Comparison of ENCODE assay signal across 13 cellular contexts in the genomic region with DNA sequence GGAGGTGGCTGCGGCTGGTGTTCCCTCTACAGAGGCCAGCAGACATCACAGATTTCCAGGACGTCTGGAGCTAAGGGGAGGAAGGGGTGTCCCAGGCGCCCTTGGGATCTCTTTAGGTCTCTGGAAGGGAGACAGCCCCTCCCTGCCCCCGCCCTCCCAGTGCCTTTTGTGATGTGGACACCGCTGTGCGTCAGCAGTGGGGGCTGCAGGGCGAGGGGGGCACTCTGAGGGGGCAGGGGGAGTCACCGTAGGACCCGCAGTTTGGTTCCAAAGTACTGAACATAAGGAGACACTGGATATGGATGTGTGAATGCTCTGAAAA.
"Had no signal": no experiment of that assay in that cellular context is flagged by ENCODE, and none has a peak within 500 bp of the region (broad histone marks: within the 10 kb centered on the region; RNA-seq: fewer than 3 reads in every experiment).

No MANE protein-coding gene starts in this region.

- H3K4me3 Mint-ChIP-seq: activated CD8-positive, alpha-beta T cell treated with anti-CD3 and anti-CD28 coated beads for 36 hours; activated naive CD8-positive, alpha-beta T cell treated with anti-CD3 and anti-CD28 coated beads, Interleukin-2, amount 10 ng/mL, durations not matched to agents 7 days and 5 days; activated T-cell treated with anti-CD3 and anti-CD28 coated beads, Interleukin-2, amount 50 U/mL, for 72 hours; mesothelial cell of epicardium had no signal

- ATAC-seq: activated CD8-positive, alpha-beta T cell treated with anti-CD3 and anti-CD28 coated beads for 36 hours; activated T-cell treated with anti-CD3 and anti-CD28 coated beads, Interleukin-2, amount 50 U/mL, for 72 hours; gastrocnemius medialis; heart right ventricle had no signal

- H3K9me3 Mint-ChIP-seq: activated CD8-positive, alpha-beta T cell treated with anti-CD3 and anti-CD28 coated beads for 36 hours; activated T-cell treated with anti-CD3 and anti-CD28 coated beads, Interleukin-2, amount 50 U/mL, for 72 hours; mesothelial cell of epicardium had no signal

- H3K27ac ChIP-seq: breast epithelium, gastrocnemius medialis, heart right ventricle, stomach, thoracic aorta, uterus had no signal

- DNase-seq: activated CD8-positive, alpha-beta T cell treated with anti-CD3 and anti-CD28 coated beads for 36 hours; activated gamma-delta T cell treated with Interleukin-2 at 50 U/mL for 16 hours; activated naive CD8-positive, alpha-beta T cell treated with anti-CD3 and anti-CD28 coated beads, Interleukin-2, amount 10 ng/mL, durations not matched to agents 7 days and 5 days; activated T-cell treated with anti-CD3 and anti-CD28 coated beads, Interleukin-2, amount 50 U/mL, for 72 hours; gastrocnemius medialis; heart right ventricle; occipital lobe; stimulated activated CD4-positive, alpha-beta T cell treated with anti-CD3 and anti-CD28 coated beads, Interleukin-4, amount 100 ng/mL, for 4 hours; stomach had no signal

- H3K4me1 ChIP-seq: breast epithelium, gastrocnemius medialis had no signal

- H3K9me3 ChIP-seq: breast epithelium, gastrocnemius medialis, heart right ventricle, stomach, thoracic aorta, uterus had no signal

- H3K36me3 Mint-ChIP-seq: activated naive CD8-positive, alpha-beta T cell treated with anti-CD3 and anti-CD28 coated beads, Interleukin-2, amount 10 ng/mL, durations not matched to agents 7 days and 5 days; mesothelial cell of epicardium had no signal

- H3K27me3 ChIP-seq: breast epithelium, gastrocnemius medialis, heart right ventricle, stomach, uterus had no signal

- H3K27me3 Mint-ChIP-seq: activated CD8-positive, alpha-beta T cell treated with anti-CD3 and anti-CD28 coated beads for 36 hours; activated naive CD8-positive, alpha-beta T cell treated with anti-CD3 and anti-CD28 coated beads, Interleukin-2, amount 10 ng/mL, durations not matched to agents 7 days and 5 days had no signal

- H3K27ac Mint-ChIP-seq: activated CD8-positive, alpha-beta T cell treated with anti-CD3 and anti-CD28 coated beads for 36 hours; activated naive CD8-positive, alpha-beta T cell treated with anti-CD3 and anti-CD28 coated beads, Interleukin-2, amount 10 ng/mL, durations not matched to agents 7 days and 5 days; activated T-cell treated with anti-CD3 and anti-CD28 coated beads, Interleukin-2, amount 50 U/mL, for 72 hours; mesothelial cell of epicardium had no signal

- H3K4me3 ChIP-seq: breast epithelium, gastrocnemius medialis, heart right ventricle, stomach, thoracic aorta, uterus had no signal

- H3K36me3 ChIP-seq: breast epithelium, gastrocnemius medialis, heart right ventricle, thoracic aorta, uterus had no signal
